ENCODE assay signal across 16 cellular contexts in genomic region chr17:67223924-67224323, GRCh38. TPM values are rescaled to one million over a fixed set of nuclear protein-coding genes. Genes with fewer than 3 reads are reported as not detected.
DNase-seq lines count a peak whose midpoint lies in the region; ATAC-seq and TF ChIP-seq lines count a peak whose summit lies in the region.
"Had no signal": no experiment of that assay in that cellular context is flagged by ENCODE, and none has a peak within 500 bp of the region (broad histone marks: within the 10 kb centered on the region; RNA-seq: fewer than 3 reads in every experiment).

No MANE protein-coding gene starts in this region.

- intact Hi-C loops in activated CD4-positive, alpha-beta T cell treated with anti-CD3 and anti-CD28 coated beads, Interleukin-2, amount 10 ng/mL, durations not matched to agents 24 days and 14 days (cut with micrococcal nuclease) = loop anchor here (5.0 kb wide), 1 partner anchor 33 kb away; no protein-coding TSS in a partner anchor
- intact Hi-C loops in IMR-90 (cut with micrococcal nuclease) (no loop called here), natural killer cell (cut with micrococcal nuclease) (no loop called here)
- intact Hi-C loops in activated T-helper 1 cell treated with anti-CD3 and anti-CD28 coated beads, Interleukin-12 subunit alpha, Interleukin-12 subunit beta, Interleukin-2, Interleukin-4 antibody, amounts not matched to agents 30 ng/mL and 10 ng/mL and 1 ng/mL, durations not matched to agents 14 hours and 24 hours and 36 hours (cut with micrococcal nuclease) = no loop called here

- peaks cover 7% of the 10 kb centered on the region; the same call in 1 of the 2 replicates for H3K9me1 ChIP-seq in IMR-90 (ENCODE audit: insufficient read depth, low read length)

- H2AK9ac ChIP-seq in IMR-90 (replicated peaks; ENCODE audit: low read depth, low read length, poor library complexity) = no peak overlapping the region

- H3K4me1 ChIP-seq in IMR-90 (ENCODE audit: control insufficient read depth, insufficient read depth, low read length) = peaks cover 3% of the 10 kb centered on the region

- H3K4me1 Mint-ChIP-seq in activated CD4-positive, alpha-beta T cell treated with anti-CD3 and anti-CD28 coated beads, Interleukin-2, amount 10 ng/mL, durations not matched to agents 24 days and 14 days = peaks cover 23% of the 10 kb centered on the region
- H3K4me1 Mint-ChIP-seq in natural killer cell = peaks cover 70 to 76% of the 10 kb centered on the region in 2 donors
- peaks cover 47% of the 10 kb centered on the region for H3K4me1 Mint-ChIP-seq in activated T-helper 1 cell treated with anti-CD3 and anti-CD28 coated beads, Interleukin-12 subunit alpha, Interleukin-12 subunit beta, Interleukin-2, Interleukin-4 antibody, amounts not matched to agents 30 ng/mL and 10 ng/mL and 1 ng/mL, durations not matched to agents 14 hours and 24 hours and 36 hours (ENCODE audit: low read depth)

- H3K4me3 Mint-ChIP-seq in activated CD4-positive, alpha-beta T cell treated with anti-CD3 and anti-CD28 coated beads, Interleukin-2, amount 10 ng/mL, durations not matched to agents 24 days and 14 days = no peak overlapping the region
- H3K4me3 Mint-ChIP-seq in natural killer cell = no peak overlapping the region
- no peak overlapping the region for H3K4me3 Mint-ChIP-seq in activated T-helper 1 cell treated with anti-CD3 and anti-CD28 coated beads, Interleukin-12 subunit alpha, Interleukin-12 subunit beta, Interleukin-2, Interleukin-4 antibody, amounts not matched to agents 30 ng/mL and 10 ng/mL and 1 ng/mL, durations not matched to agents 14 hours and 24 hours and 36 hours
- H3K4me3 Mint-ChIP-seq: endodermal cell had no signal

- no peak overlapping the region for H3K9ac ChIP-seq in IMR-90 (ENCODE audit: low read depth, low read length)

- DNase-seq in activated CD4-positive, alpha-beta T cell treated with anti-CD3 and anti-CD28 coated beads, Interleukin-2, amount 10 ng/mL, durations not matched to agents 24 days and 14 days = peak; percentile 65
- no peak for DNase-seq in activated CD4-positive, alpha-beta T cell treated with anti-CD3 and anti-CD28 coated beads, Interleukin-2, amount 50 U/mL, for 4 hours
- DNase-seq in IMR-90 (no peak), natural killer cell (no peak), Kasumi-1 (lab: John Stamatoyannopoulos, UW) (no peak), GF-D8 (lab: John Stamatoyannopoulos, UW) (no peak)
- DNase-seq in activated CD4-positive, CD25-positive, alpha-beta regulatory T cell treated with anti-CD3 and anti-CD28 coated beads, Interleukin-2, amount 50 U/mL, for 72 hours = peak; percentile 61
- DNase-seq in activated T-helper 1 cell treated with anti-CD3 and anti-CD28 coated beads, Interleukin-12 subunit alpha, Interleukin-12 subunit beta, Interleukin-2, Interleukin-4 antibody, amounts not matched to agents 30 ng/mL and 10 ng/mL and 1 ng/mL, durations not matched to agents 14 hours and 24 hours and 36 hours (ENCODE audit: low spot score) = no peak
- DNase-seq: activated CD8-positive, alpha-beta memory T cell treated with anti-CD3 and anti-CD28 coated beads for 24 hours; brain microvascular endothelial cell; endodermal cell; glutamatergic neuron; NCI-H1048; NCI-H510A treated with DMSO at 0.1 percent for 48 hours; uterus had no signal

- H2BK15ac ChIP-seq in IMR-90 (ENCODE audit: low read depth, low read length) = no peak overlapping the region

- H3K23ac ChIP-seq in IMR-90 (ENCODE audit: low read depth, low read length) = no peak overlapping the region

- H3K79me1 ChIP-seq in IMR-90 (ENCODE audit: low read depth in 1 of 2, low read length in 2 of 2) = peaks cover 50 to 76% of the 10 kb centered on the region in 2 experiments

- no peak for TF ChIP-seq CTCF in IMR-90 (conservative IDR thresholded peaks at IDR 0.05; ENCODE audit: low read depth, low read length)
- TF ChIP-seq CTCF in natural killer cell (IDR thresholded peaks at IDR 0.05) = no peak

- ATAC-seq in IMR-90 (ENCODE audit: low read depth) = no peak
- ATAC-seq in natural killer cell = peak; percentile 45 to 66 (median 64)

- TF ChIP-seq POLR2A in IMR-90 (IDR thresholded peaks at IDR 0.05; ENCODE audit: low read depth, low read length) = no peak

- no peak overlapping the region for H4K91ac ChIP-seq in IMR-90 (ENCODE audit: insufficient read depth, low read depth, low read length)

- no peaks in the 10 kb centered on the region for H3K9me3 Mint-ChIP-seq in activated CD4-positive, alpha-beta T cell treated with anti-CD3 and anti-CD28 coated beads, Interleukin-2, amount 10 ng/mL, durations not matched to agents 24 days and 14 days
- no peaks in the 10 kb centered on the region for H3K9me3 Mint-ChIP-seq in natural killer cell
- peaks cover 4% of the 10 kb centered on the region for H3K9me3 Mint-ChIP-seq in activated T-helper 1 cell treated with anti-CD3 and anti-CD28 coated beads, Interleukin-12 subunit alpha, Interleukin-12 subunit beta, Interleukin-2, Interleukin-4 antibody, amounts not matched to agents 30 ng/mL and 10 ng/mL and 1 ng/mL, durations not matched to agents 14 hours and 24 hours and 36 hours
- H3K9me3 Mint-ChIP-seq: endodermal cell had no signal

- CTCF ChIA-PET in IMR-90 (lab: Yijun Ruan, JAX) = no interaction called here

- no peak overlapping the region for H3K4me3 ChIP-seq in IMR-90 (ENCODE audit: insufficient read depth, low read depth, low read length)
- H3K4me3 ChIP-seq: skin epidermis, uterus had no signal

- no peak overlapping the region for H3K56ac ChIP-seq in IMR-90 (ENCODE audit: extremely low read depth, insufficient read depth, low read length)

- no peak overlapping the region for H2AK5ac ChIP-seq in IMR-90 (ENCODE audit: low read depth, low read length)

- POLR2A ChIA-PET in IMR-90 (lab: Charles Lee; ENCODE audit: unreplicated experiment) = no interaction called here

- dilution Hi-C loops in IMR-90 (cut with HindIII; ENCODE audit: low sequenced_read_pairs, unreplicated experiment) = no loop called here

- peak overlapping the region; percentile 0 for H3K27ac Mint-ChIP-seq in activated CD4-positive, alpha-beta T cell treated with anti-CD3 and anti-CD28 coated beads, Interleukin-2, amount 10 ng/mL, durations not matched to agents 24 days and 14 days
- H3K27ac Mint-ChIP-seq in natural killer cell = peak overlapping the region; percentile 29 to 80
- H3K27ac Mint-ChIP-seq in activated T-helper 1 cell treated with anti-CD3 and anti-CD28 coated beads, Interleukin-12 subunit alpha, Interleukin-12 subunit beta, Interleukin-2, Interleukin-4 antibody, amounts not matched to agents 30 ng/mL and 10 ng/mL and 1 ng/mL, durations not matched to agents 14 hours and 24 hours and 36 hours = no peak overlapping the region
- H3K27ac Mint-ChIP-seq: endodermal cell had no signal

- no peak overlapping the region for H3K14ac ChIP-seq in IMR-90 (replicated peaks; ENCODE audit: low read depth, low read length)

- peaks cover 28% of the 10 kb centered on the region; the same call in 1 of the 2 replicates for H4K20me1 ChIP-seq in IMR-90 (ENCODE audit: insufficient read depth, low read length)

- H2BK20ac ChIP-seq in IMR-90 (ENCODE audit: low read depth, low read length) = no peak overlapping the region

- no peaks in the 10 kb centered on the region for H3K9me3 ChIP-seq in IMR-90 (ENCODE audit: control insufficient read depth, insufficient read depth, low read length)
- H3K9me3 ChIP-seq: uterus had no signal

- WGBS in IMR-90 (ENCODE audit: extremely low coverage in 2 of 2, insufficient read length in 1 of 2), 2 experiments = 82% methylated on average over 2 of the region's 6 CpGs; no CpG with 5 or more reads in 1 of the 2 experiments

- H3K4ac ChIP-seq in IMR-90 (ENCODE audit: low read depth, low read length) = no peak overlapping the region

- H4K8ac ChIP-seq in IMR-90 (ENCODE audit: low read depth in 2 of 2, low read length in 2 of 2) = no peak overlapping the region

- no peak overlapping the region for H2BK120ac ChIP-seq in IMR-90 (ENCODE audit: low read depth, low read length)

- TF ChIP-seq RAD21 in IMR-90 (IDR thresholded peaks at IDR 0.05; ENCODE audit: low read length) = no peak

- in situ Hi-C loops in IMR-90 (cut with MboI; ENCODE audit: low sequenced_read_pairs) = no loop called here

- H3K18ac ChIP-seq in IMR-90 (ENCODE audit: low read depth, low read length) = no peak overlapping the region

- no peak overlapping the region for H3K27ac ChIP-seq in IMR-90 (ENCODE audit: insufficient read depth, low read length)
- H3K27ac ChIP-seq: brain microvascular endothelial cell, skin epidermis, uterus had no signal

- H2BK5ac ChIP-seq in IMR-90 (ENCODE audit: low read depth, low read length, poor library complexity, severe bottlenecking) = no peak overlapping the region

- H3K36me3 ChIP-seq in IMR-90 (ENCODE audit: control insufficient read depth, insufficient read depth, low read length) = no peaks in the 10 kb centered on the region; the same call in none of the 2 replicates
- H3K36me3 ChIP-seq: brain microvascular endothelial cell, uterus had no signal

- no peak overlapping the region for H3K4me2 ChIP-seq in IMR-90 (ENCODE audit: low read depth, low read length)

- peaks cover 42% of the 10 kb centered on the region for H3K36me3 Mint-ChIP-seq in activated CD4-positive, alpha-beta T cell treated with anti-CD3 and anti-CD28 coated beads, Interleukin-2, amount 10 ng/mL, durations not matched to agents 24 days and 14 days (ENCODE audit: low read depth)
- H3K36me3 Mint-ChIP-seq in natural killer cell = no peaks in the 10 kb centered on the region
- H3K36me3 Mint-ChIP-seq in activated T-helper 1 cell treated with anti-CD3 and anti-CD28 coated beads, Interleukin-12 subunit alpha, Interleukin-12 subunit beta, Interleukin-2, Interleukin-4 antibody, amounts not matched to agents 30 ng/mL and 10 ng/mL and 1 ng/mL, durations not matched to agents 14 hours and 24 hours and 36 hours (ENCODE audit: low read depth) = peaks cover 37% of the 10 kb centered on the region

- no peak overlapping the region for H2AFZ ChIP-seq in IMR-90 (replicated peaks; ENCODE audit: low read length, poor library complexity)

- no peaks in the 10 kb centered on the region for H3K27me3 ChIP-seq in IMR-90 (ENCODE audit: control insufficient read depth, insufficient read depth, low read length)
- H3K27me3 ChIP-seq: brain microvascular endothelial cell, uterus had no signal

- H3K27me3 Mint-ChIP-seq in activated CD4-positive, alpha-beta T cell treated with anti-CD3 and anti-CD28 coated beads, Interleukin-2, amount 10 ng/mL, durations not matched to agents 24 days and 14 days = no peaks in the 10 kb centered on the region
- no peaks in the 10 kb centered on the region for H3K27me3 Mint-ChIP-seq in natural killer cell (ENCODE audit: low read depth in 2 of 2)
- H3K27me3 Mint-ChIP-seq in activated T-helper 1 cell treated with anti-CD3 and anti-CD28 coated beads, Interleukin-12 subunit alpha, Interleukin-12 subunit beta, Interleukin-2, Interleukin-4 antibody, amounts not matched to agents 30 ng/mL and 10 ng/mL and 1 ng/mL, durations not matched to agents 14 hours and 24 hours and 36 hours (ENCODE audit: insufficient read depth) = no peaks in the 10 kb centered on the region

- BruUV-seq in IMR-90 (replicated peaks; lab: Mats Ljungman, UMichigan) = no TSS peak

- no peak overlapping the region for H4K5ac ChIP-seq in IMR-90 (ENCODE audit: low read depth, low read length)

RNA-seq across cellular contexts. Expression of gene HELZ, which starts 21.1 kb away (rescaled TPM):
- total RNA-seq in activated CD4-positive, alpha-beta T cell treated with anti-CD3 and anti-CD28 coated beads, Interleukin-2, amount 10 ng/mL, durations not matched to agents 24 days and 14 days = 73.5 and 74.7 TPM in 2 replicates
- total RNA-seq in IMR-90 (2012; rRNA removed) (60.6 and 65.0 TPM in 2 replicates), natural killer cell (100 to 1,000 TPM; 274 to 355 (median 292) TPM)
- polyA plus RNA-seq in IMR-90 (2012; rRNA removed) = 6.9 and 8.0 TPM in 2 replicates
- polyA plus RNA-seq in IMR-90 (2012; cell fraction: cytosol; rRNA removed) = 1.6 and 1.7 TPM in 2 replicates
- 2.8 and 15.1 TPM in 2 replicates for polyA plus RNA-seq in IMR-90 (2012; cell fraction: nucleus; rRNA removed; ENCODE audit: low replicate concordance)
- total RNA-seq in activated T-helper 1 cell treated with anti-CD3 and anti-CD28 coated beads, Interleukin-12 subunit alpha, Interleukin-12 subunit beta, Interleukin-2, Interleukin-4 antibody, amounts not matched to agents 30 ng/mL and 10 ng/mL and 1 ng/mL, durations not matched to agents 14 hours and 24 hours and 36 hours = 65.8 and 70.4 TPM in 2 replicates

Comparison
In these comparisons a context has a peak if more than half of its experiments do, and no peak if none do; other contexts are left out.
1. DNase-seq: peak in activated CD4-positive, alpha-beta T cell treated with anti-CD3 and anti-CD28 coated beads, Interleukin-2, amount 10 ng/mL, durations not matched to agents 24 days and 14 days (single experiment) and activated CD4-positive, CD25-positive, alpha-beta regulatory T cell treated with anti-CD3 and anti-CD28 coated beads, Interleukin-2, amount 50 U/mL, for 72 hours (single experiment); none in activated CD4-positive, alpha-beta T cell treated with anti-CD3 and anti-CD28 coated beads, Interleukin-2, amount 50 U/mL, for 4 hours (0 of 2), IMR-90 (single experiment), natural killer cell (single experiment), Kasumi-1 (0 of 2), GF-D8 (single experiment) and activated T-helper 1 cell treated with anti-CD3 and anti-CD28 coated beads, Interleukin-12 subunit alpha, Interleukin-12 subunit beta, Interleukin-2, Interleukin-4 antibody, amounts not matched to agents 30 ng/mL and 10 ng/mL and 1 ng/mL, durations not matched to agents 14 hours and 24 hours and 36 hours (single experiment).